In genomic region chrX:40383969-40384368, GRCh38 we compare ENCODE assay signal across 28 cellular contexts.
DNase-seq lines count a peak whose midpoint lies in the region; ATAC-seq, FAIRE-seq and TF ChIP-seq lines count a peak whose summit lies in the region.
"Had no signal": no experiment of that assay in that cellular context is flagged by ENCODE, and none has a peak within 500 bp of the region (broad histone marks: within the 10 kb centered on the region; RNA-seq: fewer than 3 reads in every experiment).

No MANE protein-coding gene starts in this region.

- H3K27ac ChIP-seq in GM12878 (ENCODE audit: control insufficient read depth, insufficient read depth) (no peak overlapping the region), thyroid gland (no peak overlapping the region), sigmoid colon (no peak overlapping the region), vagina (no peak overlapping the region)
- H3K27ac ChIP-seq: ascending aorta, stomach, tibial nerve, VCaP had no signal

- H4K20me1 ChIP-seq in GM12878 (ENCODE audit: control insufficient read depth, insufficient read depth), result no peaks in the 10 kb centered on the region

- no peaks in the 10 kb centered on the region for H3K4me1 Mint-ChIP-seq in activated naive CD4-positive, alpha-beta T cell treated with anti-CD3 and anti-CD28 coated beads for 36 hours (ENCODE audit: low read depth)
- H3K4me1 Mint-ChIP-seq: activated naive CD8-positive, alpha-beta T cell treated with anti-CD3 and anti-CD28 coated beads for 36 hours; activated T-helper 17 cell treated with anti-CD3 and anti-CD28 coated beads, Interleukin-2, amount 50 U/mL, for 72 hours; CD4-positive, CD25-positive, alpha-beta regulatory T cell had no signal

- TF ChIP-seq POLR2A in GM12878 (IDR thresholded peaks at IDR 0.05; ENCODE audit: low read depth, low read length) (no peak), thyroid gland (IDR thresholded peaks at IDR 0.05) (no peak), sigmoid colon (IDR thresholded peaks at IDR 0.05) (no peak), vagina (IDR thresholded peaks at IDR 0.05) (no peak)

- H2AFZ ChIP-seq in GM12878 (ENCODE audit: control insufficient read depth, low read depth, low read length), result no peak overlapping the region

- H3K4me2 ChIP-seq in GM12878 (ENCODE audit: control insufficient read depth, insufficient read depth), result no peak overlapping the region

- H3K4me3 ChIP-seq in GM12878 (no peak overlapping the region), thyroid gland (replicated peaks in 1 of 3) (no peak overlapping the region), sigmoid colon (no peak overlapping the region), vagina (no peak overlapping the region)
- H3K4me3 ChIP-seq: ascending aorta, stomach, tibial nerve had no signal

- CTCF ChIA-PET in activated naive CD4-positive, alpha-beta T cell treated with anti-CD3 and anti-CD28 coated beads for 36 hours (lab: Charles Lee), result no interaction called here
- CTCF ChIA-PET in GM12878 (lab: Yijun Ruan, JAX), result no interaction called here

- intact Hi-C loops in activated naive CD4-positive, alpha-beta T cell treated with anti-CD3 and anti-CD28 coated beads for 36 hours (cut with micrococcal nuclease), result no loop called here
- intact Hi-C loops in GM12878 (cut with micrococcal nuclease; ENCODE audit: unreplicated experiment) (no loop called here), thyroid gland (cut with DNase I) (no loop called here), sigmoid colon (cut with DNase I) (no loop called here), vagina (cut with DNase I) (no loop called here), Right ventricle myocardium inferior (cut with DNase I) (no loop called here)

- no peaks in the 10 kb centered on the region for H3K79me2 ChIP-seq in GM12878 (ENCODE audit: control insufficient read depth, insufficient read depth, low read length)

- no peak overlapping the region for H3K9ac ChIP-seq in GM12878 (ENCODE audit: control insufficient read depth, insufficient read depth, low read length)

- peak; percentile 61 for ATAC-seq in GM21786 (IDR thresholded peaks at IDR 0.05; ENCODE audit: unreplicated experiment)
- ATAC-seq in GM12878, result peak; percentile 72
- ATAC-seq in Right ventricle myocardium inferior, result no peak
- ATAC-seq: activated T-helper 17 cell treated with anti-CD3 and anti-CD28 coated beads, Interleukin-2, amount 50 U/mL, for 72 hours; sciatic nerve had no signal

- H3K4me1 ChIP-seq in GM12878 (ENCODE audit: control insufficient read depth, insufficient read depth, low read length), result no peaks in the 10 kb centered on the region
- peaks cover 5 to 6% of the 10 kb centered on the region in 2 donors for H3K4me1 ChIP-seq in thyroid gland
- H3K4me1 ChIP-seq in sigmoid colon, result no peaks in the 10 kb centered on the region
- no peaks in the 10 kb centered on the region for H3K4me1 ChIP-seq in vagina
- H3K4me1 ChIP-seq: ascending aorta, stomach had no signal

- no peak for TF ChIP-seq RAD21 in GM12878 (IDR thresholded peaks at IDR 0.05; ENCODE audit: insufficient read depth, low read depth, low read length)

- H3K4me3 Mint-ChIP-seq in activated naive CD4-positive, alpha-beta T cell treated with anti-CD3 and anti-CD28 coated beads for 36 hours, result no peak overlapping the region
- H3K4me3 Mint-ChIP-seq: activated naive CD8-positive, alpha-beta T cell treated with anti-CD3 and anti-CD28 coated beads for 36 hours; activated T-helper 17 cell treated with anti-CD3 and anti-CD28 coated beads, Interleukin-2, amount 50 U/mL, for 72 hours; CD4-positive, CD25-positive, alpha-beta regulatory T cell; neural crest cell had no signal

- BruUV-seq in GM12878 (replicated peaks; lab: Mats Ljungman, UMichigan), result no TSS peak

- in situ Hi-C loops in GM12878 (cut with MboI), result no loop called here

- H3K27me3 ChIP-seq in GM12878 (replicated peaks in 1 of 2; ENCODE audit: control insufficient read depth in 2 of 2, insufficient read depth in 2 of 2, low read length in 1 of 2), result no peaks in the 10 kb centered on the region
- no peaks in the 10 kb centered on the region for H3K27me3 ChIP-seq in thyroid gland
- no peaks in the 10 kb centered on the region for H3K27me3 ChIP-seq in sigmoid colon
- H3K27me3 ChIP-seq in vagina, result no peaks in the 10 kb centered on the region
- H3K27me3 ChIP-seq: ascending aorta, tibial nerve had no signal

- H3K27me3 Mint-ChIP-seq in activated naive CD4-positive, alpha-beta T cell treated with anti-CD3 and anti-CD28 coated beads for 36 hours (ENCODE audit: low read depth), result no peaks in the 10 kb centered on the region
- H3K27me3 Mint-ChIP-seq: activated naive CD8-positive, alpha-beta T cell treated with anti-CD3 and anti-CD28 coated beads for 36 hours; activated T-helper 17 cell treated with anti-CD3 and anti-CD28 coated beads, Interleukin-2, amount 50 U/mL, for 72 hours; CD4-positive, CD25-positive, alpha-beta regulatory T cell had no signal

- RAD21 ChIA-PET in GM12878 (lab: Charles Lee; ENCODE audit: unreplicated experiment), result no interaction called here

- 2% methylated on average over 4 of the region's 4 CpGs for WGBS in GM12878 (ENCODE audit: insufficient coverage, insufficient replicate concordance, low lambda C conversion rate, missing lambda C conversion rate)
- WGBS in thyroid gland, 2 donors, result 11% methylated on average over 2 of the region's 4 CpGs; no CpG with 5 or more reads in 1 of the 2 donors
- WGBS in sigmoid colon, 2 donors, result 62 to 76% methylated on average over 4 of the region's 4 CpGs

- H3K36me3 ChIP-seq in GM12878 (ENCODE audit: control insufficient read depth in 2 of 2, insufficient read depth in 2 of 2, low read length in 1 of 2) (no peaks in the 10 kb centered on the region), thyroid gland (no peaks in the 10 kb centered on the region), sigmoid colon (no peaks in the 10 kb centered on the region), vagina (no peaks in the 10 kb centered on the region)
- H3K36me3 ChIP-seq: ascending aorta, stomach, tibial nerve had no signal

- DNase-seq in activated naive CD4-positive, alpha-beta T cell treated with anti-CD3 and anti-CD28 coated beads for 36 hours, result peak; percentile 8
- DNase-seq in activated naive CD4-positive, alpha-beta T cell (lab: John Stamatoyannopoulos, UW), result no peak
- no peak for DNase-seq in GM12878 (ENCODE audit: low read depth, low spot score)
- peak; percentile 1 to 20 for DNase-seq in thyroid gland
- DNase-seq in sigmoid colon, result no peak
- DNase-seq in vagina (ENCODE audit: extremely low spot score in 2 of 2), result no peak
- DNase-seq in Right ventricle myocardium inferior (ENCODE audit: missing footprints), result no peak
- DNase-seq: activated CD4-positive, alpha-beta T cell treated with anti-CD3 and anti-CD28 coated beads, Interleukin-2, amount 50 U/mL, for 1 hour; activated CD8-positive, alpha-beta memory T cell treated with anti-CD3 and anti-CD28 coated beads, Interleukin-2, amount 50 U/mL, for 48 hours; activated naive CD8-positive, alpha-beta T cell treated with anti-CD3 and anti-CD28 coated beads for 36 hours; CD4-positive, CD25-positive, alpha-beta regulatory T cell; central memory CD4-positive, alpha-beta T cell; dermis blood vessel endothelial cell; glutamatergic neuron; MM.1S; NCI-H226; NCI-H748 treated with DMSO at 0.1 percent for 48 hours; OCI-M1; stimulated activated CD4-positive, alpha-beta T cell treated with anti-CD3 and anti-CD28 coated beads, Interleukin-15, amount 100 ng/mL, for 24 hours; stomach had no signal

- no peaks in the 10 kb centered on the region for H3K9me3 Mint-ChIP-seq in activated naive CD4-positive, alpha-beta T cell treated with anti-CD3 and anti-CD28 coated beads for 36 hours
- H3K9me3 Mint-ChIP-seq: activated naive CD8-positive, alpha-beta T cell treated with anti-CD3 and anti-CD28 coated beads for 36 hours; activated T-helper 17 cell treated with anti-CD3 and anti-CD28 coated beads, Interleukin-2, amount 50 U/mL, for 72 hours had no signal

- POLR2A ChIA-PET in GM12878 (lab: Charles Lee), result no interaction called here

- no peaks in the 10 kb centered on the region for H3K36me3 Mint-ChIP-seq in activated naive CD4-positive, alpha-beta T cell treated with anti-CD3 and anti-CD28 coated beads for 36 hours (ENCODE audit: low read depth)
- H3K36me3 Mint-ChIP-seq: activated naive CD8-positive, alpha-beta T cell treated with anti-CD3 and anti-CD28 coated beads for 36 hours; CD4-positive, CD25-positive, alpha-beta regulatory T cell had no signal

- no peak for TF ChIP-seq EP300 in GM12878 (IDR thresholded peaks at IDR 0.05; ENCODE audit: borderline replicate concordance in 1 of 2, control insufficient read depth in 1 of 2, low read depth in 2 of 2, low read length in 2 of 2)
- no peak for TF ChIP-seq EP300 in sigmoid colon (IDR thresholded peaks at IDR 0.05)

- FAIRE-seq in GM12878 (lab: Jason Lieb, UNC), result no peak
- FAIRE-seq: keratinocyte had no signal

- H3K27ac Mint-ChIP-seq in activated naive CD4-positive, alpha-beta T cell treated with anti-CD3 and anti-CD28 coated beads for 36 hours, result no peak overlapping the region
- H3K27ac Mint-ChIP-seq: activated naive CD8-positive, alpha-beta T cell treated with anti-CD3 and anti-CD28 coated beads for 36 hours; activated T-helper 17 cell treated with anti-CD3 and anti-CD28 coated beads, Interleukin-2, amount 50 U/mL, for 72 hours; CD4-positive, CD25-positive, alpha-beta regulatory T cell had no signal

- TF ChIP-seq CTCF in GM12878 (IDR thresholded peaks at IDR 0.05 in 2 of 3, conservative IDR thresholded peaks at IDR 0.05 in 1 of 3; ENCODE audit: control insufficient read depth in 2 of 3, extremely low read depth in 1 of 3, insufficient read depth in 1 of 3, low read depth in 3 of 3, low read length in 3 of 3) (no peak), thyroid gland (IDR thresholded peaks at IDR 0.05) (no peak), sigmoid colon (IDR thresholded peaks at IDR 0.05) (no peak), vagina (IDR thresholded peaks at IDR 0.05) (no peak)

- SMC1A ChIA-PET in GM12878 (lab: Charles Lee; ENCODE audit: uncharacterized antibody, unreplicated experiment), result no interaction called here

- H3K9me3 ChIP-seq in GM12878 (replicated peaks; ENCODE audit: control insufficient read depth, insufficient read depth, low read length), result no peaks in the 10 kb centered on the region; the same call in 2 of the 3 replicates
- H3K9me3 ChIP-seq in thyroid gland, result no peaks in the 10 kb centered on the region
- no peaks in the 10 kb centered on the region for H3K9me3 ChIP-seq in sigmoid colon
- no peaks in the 10 kb centered on the region for H3K9me3 ChIP-seq in vagina
- H3K9me3 ChIP-seq: ascending aorta, stomach, tibial nerve had no signal

TF ChIP-seq in GM12878, 131 proteins besides CTCF, POLR2A, EP300 and RAD21:
- TF ChIP-seq SMAD1 (IDR thresholded peaks at IDR 0.05; ENCODE audit: low read depth, partially characterized antibody) (no peak), FOXK2 (IDR thresholded peaks at IDR 0.05) (no peak), SIN3A (IDR thresholded peaks at IDR 0.05; ENCODE audit: low read depth, low read length) (no peak), STAT3 (IDR thresholded peaks at IDR 0.05; ENCODE audit: low read depth, low read length) (no peak), KLF5 (IDR thresholded peaks at IDR 0.05; ENCODE audit: partially characterized antibody) (no peak), ZNF217 (IDR thresholded peaks at IDR 0.05) (no peak), ZNF622 (IDR thresholded peaks at IDR 0.05) (no peak), SREBF1 (IDR thresholded peaks at IDR 0.05; ENCODE audit: low read length) (no peak), ZSCAN29 (IDR thresholded peaks at IDR 0.05) (no peak)

Comparison
In these comparisons a context has a peak if more than half of its experiments do, and no peak if none do; other contexts are left out.
1. DNase-seq: peak in activated naive CD4-positive, alpha-beta T cell treated with anti-CD3 and anti-CD28 coated beads for 36 hours (single experiment) and thyroid gland (2 of 2); none in activated naive CD4-positive, alpha-beta T cell (0 of 4), GM12878 (single experiment), sigmoid colon (single experiment), vagina (0 of 2) and Right ventricle myocardium inferior (single experiment).